In the genomic region with DNA sequence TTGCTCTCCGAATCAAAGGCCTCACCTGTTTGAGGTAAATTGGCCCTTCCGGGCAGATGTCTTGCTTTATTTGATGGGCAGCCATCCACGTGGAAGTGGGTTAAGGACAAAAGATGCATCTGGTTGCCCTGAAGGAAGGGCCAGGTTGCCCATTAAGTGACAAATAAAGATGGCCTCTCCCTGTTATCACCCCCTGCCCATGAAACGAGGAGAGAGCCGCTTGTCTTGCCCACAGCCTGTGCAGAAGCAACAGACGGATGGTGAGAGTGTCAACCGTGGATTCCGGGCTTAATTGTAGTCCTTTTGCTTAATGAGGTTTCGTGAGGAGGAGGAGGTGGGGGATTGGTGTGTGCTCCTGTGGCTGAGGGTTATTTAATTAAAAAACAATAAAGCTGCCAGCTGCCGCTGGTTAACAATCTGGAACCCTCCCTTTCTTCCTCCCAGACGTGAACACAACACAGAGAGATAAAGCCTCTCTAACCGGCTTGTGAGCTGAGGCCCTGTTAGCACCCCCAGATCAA, we compare ENCODE assay signal across 1 cellular context.
TF ChIP-seq lines count a peak whose summit lies in the region.

No MANE protein-coding gene starts in this region.

TF ChIP-seq in GM23338, 12 proteins besides CTCF, POLR2A, EP300 and RAD21:
- TF ChIP-seq, protein P1, sequence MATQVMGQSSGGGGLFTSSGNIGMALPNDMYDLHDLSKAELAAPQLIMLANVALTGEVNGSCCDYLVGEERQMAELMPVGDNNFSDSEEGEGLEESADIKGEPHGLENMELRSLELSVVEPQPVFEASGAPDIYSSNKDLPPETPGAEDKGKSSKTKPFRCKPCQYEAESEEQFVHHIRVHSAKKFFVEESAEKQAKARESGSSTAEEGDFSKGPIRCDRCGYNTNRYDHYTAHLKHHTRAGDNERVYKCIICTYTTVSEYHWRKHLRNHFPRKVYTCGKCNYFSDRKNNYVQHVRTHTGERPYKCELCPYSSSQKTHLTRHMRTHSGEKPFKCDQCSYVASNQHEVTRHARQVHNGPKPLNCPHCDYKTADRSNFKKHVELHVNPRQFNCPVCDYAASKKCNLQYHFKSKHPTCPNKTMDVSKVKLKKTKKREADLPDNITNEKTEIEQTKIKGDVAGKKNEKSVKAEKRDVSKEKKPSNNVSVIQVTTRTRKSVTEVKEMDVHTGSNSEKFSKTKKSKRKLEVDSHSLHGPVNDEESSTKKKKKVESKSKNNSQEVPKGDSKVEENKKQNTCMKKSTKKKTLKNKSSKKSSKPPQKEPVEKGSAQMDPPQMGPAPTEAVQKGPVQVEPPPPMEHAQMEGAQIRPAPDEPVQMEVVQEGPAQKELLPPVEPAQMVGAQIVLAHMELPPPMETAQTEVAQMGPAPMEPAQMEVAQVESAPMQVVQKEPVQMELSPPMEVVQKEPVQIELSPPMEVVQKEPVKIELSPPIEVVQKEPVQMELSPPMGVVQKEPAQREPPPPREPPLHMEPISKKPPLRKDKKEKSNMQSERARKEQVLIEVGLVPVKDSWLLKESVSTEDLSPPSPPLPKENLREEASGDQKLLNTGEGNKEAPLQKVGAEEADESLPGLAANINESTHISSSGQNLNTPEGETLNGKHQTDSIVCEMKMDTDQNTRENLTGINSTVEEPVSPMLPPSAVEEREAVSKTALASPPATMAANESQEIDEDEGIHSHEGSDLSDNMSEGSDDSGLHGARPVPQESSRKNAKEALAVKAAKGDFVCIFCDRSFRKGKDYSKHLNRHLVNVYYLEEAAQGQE (IDR thresholded peaks at IDR 0.05; ENCODE audit: unreplicated experiment) = no peak
- TF ChIP-seq, protein P2, sequence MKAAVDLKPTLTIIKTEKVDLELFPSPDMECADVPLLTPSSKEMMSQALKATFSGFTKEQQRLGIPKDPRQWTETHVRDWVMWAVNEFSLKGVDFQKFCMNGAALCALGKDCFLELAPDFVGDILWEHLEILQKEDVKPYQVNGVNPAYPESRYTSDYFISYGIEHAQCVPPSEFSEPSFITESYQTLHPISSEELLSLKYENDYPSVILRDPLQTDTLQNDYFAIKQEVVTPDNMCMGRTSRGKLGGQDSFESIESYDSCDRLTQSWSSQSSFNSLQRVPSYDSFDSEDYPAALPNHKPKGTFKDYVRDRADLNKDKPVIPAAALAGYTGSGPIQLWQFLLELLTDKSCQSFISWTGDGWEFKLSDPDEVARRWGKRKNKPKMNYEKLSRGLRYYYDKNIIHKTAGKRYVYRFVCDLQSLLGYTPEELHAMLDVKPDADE (IDR thresholded peaks at IDR 0.05) = no peak
- TF ChIP-seq, protein P3, sequence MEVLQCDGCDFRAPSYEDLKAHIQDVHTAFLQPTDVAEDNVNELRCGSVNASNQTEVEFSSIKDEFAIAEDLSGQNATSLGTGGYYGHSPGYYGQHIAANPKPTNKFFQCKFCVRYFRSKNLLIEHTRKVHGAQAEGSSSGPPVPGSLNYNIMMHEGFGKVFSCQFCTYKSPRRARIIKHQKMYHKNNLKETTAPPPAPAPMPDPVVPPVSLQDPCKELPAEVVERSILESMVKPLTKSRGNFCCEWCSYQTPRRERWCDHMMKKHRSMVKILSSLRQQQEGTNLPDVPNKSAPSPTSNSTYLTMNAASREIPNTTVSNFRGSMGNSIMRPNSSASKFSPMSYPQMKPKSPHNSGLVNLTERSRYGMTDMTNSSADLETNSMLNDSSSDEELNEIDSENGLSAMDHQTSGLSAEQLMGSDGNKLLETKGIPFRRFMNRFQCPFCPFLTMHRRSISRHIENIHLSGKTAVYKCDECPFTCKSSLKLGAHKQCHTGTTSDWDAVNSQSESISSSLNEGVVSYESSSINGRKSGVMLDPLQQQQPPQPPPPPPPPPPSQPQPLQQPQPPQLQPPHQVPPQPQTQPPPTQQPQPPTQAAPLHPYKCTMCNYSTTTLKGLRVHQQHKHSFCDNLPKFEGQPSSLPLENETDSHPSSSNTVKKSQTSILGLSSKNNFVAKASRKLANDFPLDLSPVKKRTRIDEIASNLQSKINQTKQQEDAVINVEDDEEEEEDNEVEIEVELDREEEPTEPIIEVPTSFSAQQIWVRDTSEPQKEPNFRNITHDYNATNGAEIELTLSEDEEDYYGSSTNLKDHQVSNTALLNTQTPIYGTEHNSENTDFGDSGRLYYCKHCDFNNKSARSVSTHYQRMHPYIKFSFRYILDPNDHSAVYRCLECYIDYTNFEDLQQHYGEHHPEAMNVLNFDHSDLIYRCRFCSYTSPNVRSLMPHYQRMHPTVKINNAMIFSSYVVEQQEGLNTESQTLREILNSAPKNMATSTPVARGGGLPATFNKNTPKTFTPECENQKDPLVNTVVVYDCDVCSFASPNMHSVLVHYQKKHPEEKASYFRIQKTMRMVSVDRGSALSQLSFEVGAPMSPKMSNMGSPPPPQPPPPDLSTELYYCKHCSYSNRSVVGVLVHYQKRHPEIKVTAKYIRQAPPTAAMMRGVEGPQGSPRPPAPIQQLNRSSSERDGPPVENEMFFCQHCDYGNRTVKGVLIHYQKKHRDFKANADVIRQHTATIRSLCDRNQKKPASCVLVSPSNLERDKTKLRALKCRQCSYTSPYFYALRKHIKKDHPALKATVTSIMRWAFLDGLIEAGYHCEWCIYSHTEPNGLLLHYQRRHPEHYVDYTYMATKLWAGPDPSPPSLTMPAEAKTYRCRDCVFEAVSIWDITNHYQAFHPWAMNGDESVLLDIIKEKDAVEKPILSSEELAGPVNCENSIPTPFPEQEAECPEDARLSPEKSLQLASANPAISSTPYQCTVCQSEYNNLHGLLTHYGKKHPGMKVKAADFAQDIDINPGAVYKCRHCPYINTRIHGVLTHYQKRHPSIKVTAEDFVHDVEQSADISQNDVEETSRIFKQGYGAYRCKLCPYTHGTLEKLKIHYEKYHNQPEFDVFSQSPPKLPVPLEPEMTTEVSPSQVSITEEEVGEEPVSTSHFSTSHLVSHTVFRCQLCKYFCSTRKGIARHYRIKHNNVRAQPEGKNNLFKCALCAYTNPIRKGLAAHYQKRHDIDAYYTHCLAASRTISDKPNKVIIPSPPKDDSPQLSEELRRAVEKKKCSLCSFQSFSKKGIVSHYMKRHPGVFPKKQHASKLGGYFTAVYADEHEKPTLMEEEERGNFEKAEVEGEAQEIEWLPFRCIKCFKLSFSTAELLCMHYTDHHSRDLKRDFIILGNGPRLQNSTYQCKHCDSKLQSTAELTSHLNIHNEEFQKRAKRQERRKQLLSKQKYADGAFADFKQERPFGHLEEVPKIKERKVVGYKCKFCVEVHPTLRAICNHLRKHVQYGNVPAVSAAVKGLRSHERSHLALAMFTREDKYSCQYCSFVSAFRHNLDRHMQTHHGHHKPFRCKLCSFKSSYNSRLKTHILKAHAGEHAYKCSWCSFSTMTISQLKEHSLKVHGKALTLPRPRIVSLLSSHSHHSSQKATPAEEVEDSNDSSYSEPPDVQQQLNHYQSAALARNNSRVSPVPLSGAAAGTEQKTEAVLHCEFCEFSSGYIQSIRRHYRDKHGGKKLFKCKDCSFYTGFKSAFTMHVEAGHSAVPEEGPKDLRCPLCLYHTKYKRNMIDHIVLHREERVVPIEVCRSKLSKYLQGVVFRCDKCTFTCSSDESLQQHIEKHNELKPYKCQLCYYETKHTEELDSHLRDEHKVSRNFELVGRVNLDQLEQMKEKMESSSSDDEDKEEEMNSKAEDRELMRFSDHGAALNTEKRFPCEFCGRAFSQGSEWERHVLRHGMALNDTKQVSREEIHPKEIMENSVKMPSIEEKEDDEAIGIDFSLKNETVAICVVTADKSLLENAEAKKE (CRISPR knock-in tag; IDR thresholded peaks at IDR 0.05) = no peak
- TF ChIP-seq ZNF114 (CRISPR knock-in tag; IDR thresholded peaks at IDR 0.05) = no peak
- TF ChIP-seq ZNF331 (CRISPR knock-in tag; IDR thresholded peaks at IDR 0.05; ENCODE audit: low read depth) = no peak
- no peak for TF ChIP-seq NANOG (IDR thresholded peaks at IDR 0.05; ENCODE audit: borderline replicate concordance)
- TF ChIP-seq CREB1 (CRISPR knock-in tag; IDR thresholded peaks at IDR 0.05; ENCODE audit: low read depth) = no peak
- TF ChIP-seq EZH2 (IDR thresholded peaks at IDR 0.05; ENCODE audit: low read depth, unreplicated experiment) = no peak
- no peak for TF ChIP-seq STAT1 (IDR thresholded peaks at IDR 0.05; ENCODE audit: unreplicated experiment)
- TF ChIP-seq POLR2AphosphoS5 (IDR thresholded peaks at IDR 0.05; ENCODE audit: low read depth) = no peak
- TF ChIP-seq EZH2phosphoT487 (IDR thresholded peaks at IDR 0.05; ENCODE audit: unreplicated experiment) = no peak
- no peak for TF ChIP-seq JUNB (IDR thresholded peaks at IDR 0.05; ENCODE audit: unreplicated experiment)
